In genomic region chr11:12132790-12133145, GRCh38 we compare ENCODE assay signal across 18 cellular contexts.
"Had no signal": no experiment of that assay in that cellular context is flagged by ENCODE, and none has a peak within 500 bp of the region (broad histone marks: within the 10 kb centered on the region; RNA-seq: fewer than 3 reads in every experiment).

No MANE protein-coding gene starts in this region.

- H3K4me1 ChIP-seq: adrenal gland had no signal

- H3K27ac ChIP-seq: tibial nerve had no signal

- H3K27ac Mint-ChIP-seq: activated naive CD4-positive, alpha-beta T cell treated with anti-CD3 and anti-CD28 coated beads, Interleukin-2, amount 50 U/mL, for 24 hours; nephron progenitor cell; WTC11 had no signal

- H3K9me3 Mint-ChIP-seq: activated naive CD4-positive, alpha-beta T cell treated with anti-CD3 and anti-CD28 coated beads, Interleukin-2, amount 50 U/mL, for 24 hours; immature natural killer cell; nephron progenitor cell; WTC11 had no signal

- H3K4me3 ChIP-seq: adrenal gland, dorsolateral prefrontal cortex, tibial nerve had no signal

- H3K9me3 ChIP-seq: adrenal gland, tibial nerve had no signal

- H3K36me3 Mint-ChIP-seq: activated naive CD4-positive, alpha-beta T cell treated with anti-CD3 and anti-CD28 coated beads, Interleukin-2, amount 50 U/mL, for 24 hours; WTC11 had no signal

- H3K27me3 ChIP-seq: adrenal gland, dorsolateral prefrontal cortex, tibial nerve had no signal

- H3K27me3 Mint-ChIP-seq: activated naive CD4-positive, alpha-beta T cell treated with anti-CD3 and anti-CD28 coated beads, Interleukin-2, amount 50 U/mL, for 24 hours had no signal

- H3K36me3 ChIP-seq: adrenal gland, tibial nerve had no signal

- H3K4me1 Mint-ChIP-seq: nephron progenitor cell had no signal

- H3K4me3 Mint-ChIP-seq: activated naive CD4-positive, alpha-beta T cell treated with anti-CD3 and anti-CD28 coated beads, Interleukin-2, amount 50 U/mL, for 24 hours; immature natural killer cell; nephron progenitor cell; WTC11 had no signal

- DNase-seq: activated CD4-positive, alpha-beta T cell treated with anti-CD3 and anti-CD28 coated beads for 4 hours; activated CD8-positive, alpha-beta memory T cell treated with anti-CD3 and anti-CD28 coated beads for 24 hours; activated CD8-positive, alpha-beta memory T cell treated with anti-CD3 and anti-CD28 coated beads, Interleukin-2, amount 50 U/mL, for 48 hours; activated T-cell treated with anti-CD3 and anti-CD28 coated beads, Interleukin-2, amount 50 U/mL, for 48 hours; adrenal gland; erythroblast; immature natural killer cell; kidney glomerular epithelial cell; left ventricle myocardium superior; nephron progenitor cell; nucleus accumbens; retina; stimulated activated CD4-positive, alpha-beta T cell treated with anti-CD3 and anti-CD28 coated beads, Interleukin-2, amount 100 ng/mL, for 24 hours; stimulated activated naive CD4-positive, alpha-beta T cell treated with Interleukin-2 at 50 U/mL for 16 hours had no signal
